15 cellular contexts compared by ENCODE assay signal in genomic region chr14:52545584-52546317, GRCh38.
"Had no signal": no experiment of that assay in that cellular context is flagged by ENCODE, and none has a peak within 500 bp of the region (broad histone marks: within the 10 kb centered on the region; RNA-seq: fewer than 3 reads in every experiment).

No MANE protein-coding gene starts in this region.

- H3K9me3 Mint-ChIP-seq: activated CD4-positive, alpha-beta T cell treated with anti-CD3 and anti-CD28 coated beads, Interleukin-2, amount 10 ng/mL, durations not matched to agents 24 days and 14 days; activated naive CD4-positive, alpha-beta T cell treated with anti-CD3 and anti-CD28 coated beads, Interleukin-2, amount 10 ng/mL, durations not matched to agents 7 days and 5 days; activated T-helper 2 cell treated with anti-CD3 and anti-CD28 coated beads, Interferon-gamma antibody, Interleukin-2, Interleukin-4, amounts not matched to agents 10 μg/mL and 5 μg/mL and 100 μg/mL, durations not matched to agents 14 hours and 24 hours and 36 hours; central memory CD8-positive, alpha-beta T cell had no signal

- FAIRE-seq: pancreas had no signal

- H3K4me3 Mint-ChIP-seq: activated CD4-positive, alpha-beta T cell treated with anti-CD3 and anti-CD28 coated beads, Interleukin-2, amount 10 ng/mL, durations not matched to agents 24 days and 14 days; activated naive CD4-positive, alpha-beta T cell treated with anti-CD3 and anti-CD28 coated beads, Interleukin-2, amount 10 ng/mL, durations not matched to agents 7 days and 5 days; central memory CD8-positive, alpha-beta T cell had no signal

- H3K27me3 Mint-ChIP-seq: activated CD4-positive, alpha-beta T cell treated with anti-CD3 and anti-CD28 coated beads, Interleukin-2, amount 10 ng/mL, durations not matched to agents 24 days and 14 days; activated naive CD4-positive, alpha-beta T cell treated with anti-CD3 and anti-CD28 coated beads, Interleukin-2, amount 10 ng/mL, durations not matched to agents 7 days and 5 days; central memory CD8-positive, alpha-beta T cell had no signal

- H3K27ac Mint-ChIP-seq: activated CD4-positive, alpha-beta T cell treated with anti-CD3 and anti-CD28 coated beads, Interleukin-2, amount 10 ng/mL, durations not matched to agents 24 days and 14 days; activated naive CD4-positive, alpha-beta T cell treated with anti-CD3 and anti-CD28 coated beads, Interleukin-2, amount 10 ng/mL, durations not matched to agents 7 days and 5 days; activated T-helper 2 cell treated with anti-CD3 and anti-CD28 coated beads, Interferon-gamma antibody, Interleukin-2, Interleukin-4, amounts not matched to agents 10 μg/mL and 5 μg/mL and 100 μg/mL, durations not matched to agents 14 hours and 24 hours and 36 hours had no signal

- DNase-seq: activated CD4-positive, alpha-beta T cell treated with anti-CD3 and anti-CD28 coated beads, Interleukin-2, amount 10 ng/mL, durations not matched to agents 24 days and 14 days; activated naive CD4-positive, alpha-beta T cell treated with anti-CD3 and anti-CD28 coated beads, Interleukin-2, amount 10 ng/mL, durations not matched to agents 7 days and 5 days; activated T-cell treated with anti-CD3 and anti-CD28 coated beads for 4 hours; body of pancreas; effector memory CD4-positive, alpha-beta T cell; hippocampal formation; kidney glomerular epithelial cell; pancreas; retina; stimulated activated CD4-positive, alpha-beta T cell treated with anti-CD3 and anti-CD28 coated beads, Interleukin-4, amount 100 ng/mL, for 4 hours; transverse colon had no signal

- ATAC-seq: body of pancreas, pancreas had no signal

- H3K36me3 ChIP-seq: transverse colon had no signal

- H3K27me3 ChIP-seq: body of pancreas, pancreas, transverse colon had no signal

- H3K9me3 ChIP-seq: body of pancreas, pancreas, transverse colon had no signal

- H3K4me3 ChIP-seq: body of pancreas, pancreas, skin epidermis, transverse colon had no signal

- H3K27ac ChIP-seq: body of pancreas, epithelial cell of prostate, pancreas, skin epidermis, transverse colon had no signal
